In the genomic region with DNA sequence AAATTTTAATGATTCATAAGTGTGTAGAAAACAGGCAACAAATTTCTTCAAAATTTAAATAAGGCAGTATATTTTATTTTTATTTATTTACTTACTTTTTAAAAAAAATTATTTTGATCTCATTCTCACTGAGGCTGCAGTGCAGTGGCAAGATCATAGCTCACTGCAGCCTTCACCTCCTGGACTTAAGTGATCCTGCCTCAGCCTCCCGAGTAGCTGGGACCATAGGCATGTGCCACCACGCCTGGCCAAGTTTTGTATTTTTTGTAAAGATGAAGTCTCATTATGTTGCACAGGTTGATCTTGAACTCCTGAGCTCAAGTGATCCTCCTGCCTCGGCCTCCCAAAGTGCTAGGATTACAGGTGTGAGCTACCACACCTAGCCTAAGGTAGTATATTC, we compare ENCODE assay signal across 18 cellular contexts.
DNase-seq lines count a peak whose midpoint lies in the region; ATAC-seq and TF ChIP-seq lines count a peak whose summit lies in the region.
"Had no signal": no experiment of that assay in that cellular context is flagged by ENCODE, and none has a peak within 500 bp of the region (broad histone marks: within the 10 kb centered on the region; RNA-seq: fewer than 3 reads in every experiment).

No MANE protein-coding gene starts in this region.

- ATAC-seq in activated naive CD8-positive, alpha-beta T cell treated with anti-CD3 and anti-CD28 coated beads, Interleukin-2, amount 10 ng/mL, durations not matched to agents 7 days and 5 days (ENCODE audit: low read depth) = no peak
- ATAC-seq in stimulated activated effector memory CD8-positive, alpha-beta T cell treated with anti-CD3 and anti-CD28 coated beads, Interleukin-12 subunit alpha, Interleukin-12 subunit beta, amount 100 ng/mL, for 72 hours = no peak

- POLR2A ChIA-PET in activated naive CD8-positive, alpha-beta T cell treated with anti-CD3 and anti-CD28 coated beads, Interleukin-2, amount 10 ng/mL, durations not matched to agents 7 days and 5 days (lab: Charles Lee) = interaction anchor here (0.6 to 1.7 kb wide), 5 partner anchors 62 to 620 kb away, joined by 3 to 8 read pairs (median 4); partner anchors contain the start of genes ATR and XRN1

- DNase-seq in activated CD4-positive, alpha-beta T cell treated with anti-CD3 and anti-CD28 coated beads, Interleukin-2, amount 10 ng/mL, durations not matched to agents 24 days and 14 days = peak; percentile 65
- DNase-seq in activated CD4-positive, alpha-beta T cell treated with anti-CD3 and anti-CD28 coated beads for 1 hour = no peak
- DNase-seq in T-helper 2 cell treated with Interferon-gamma antibody and Interleukin-4, amounts not matched to agents 5 μg/mL and 100 μg/mL, for 36 hours (ENCODE audit: low spot score) = no peak
- peak; percentile 29 for DNase-seq in activated naive CD8-positive, alpha-beta T cell treated with anti-CD3 and anti-CD28 coated beads, Interleukin-2, amount 10 ng/mL, durations not matched to agents 7 days and 5 days
- DNase-seq in stimulated activated effector memory CD8-positive, alpha-beta T cell treated with anti-CD3 and anti-CD28 coated beads, Interleukin-12 subunit alpha, Interleukin-12 subunit beta, amount 100 ng/mL, for 72 hours (ENCODE audit: low spot score in 2 of 2) = no peak
- DNase-seq in middle frontal gyrus (ENCODE audit: extremely low spot score, low spot score) (no peak), endothelial cell (ENCODE audit: low spot score) (no peak), NCI-H1436 treated with DMSO at 0.1 percent for 48 hours (lab: John Stamatoyannopoulos, UW) (no peak)
- DNase-seq: 8988T; activated CD4-positive, CD25-positive, alpha-beta regulatory T cell; AML-193; Calu3; H7; NCI-H1048; NCI-H2081; NCI-H446 treated with DMSO at 0.1 percent for 48 hours; NK-92 treated with Interleukin-12 subunit alpha and Interleukin-12 subunit beta, amount 100 ng/mL, for 24 hours had no signal

- H3K36me3 Mint-ChIP-seq in activated CD4-positive, alpha-beta T cell treated with anti-CD3 and anti-CD28 coated beads, Interleukin-2, amount 10 ng/mL, durations not matched to agents 24 days and 14 days (ENCODE audit: low read depth) = peaks cover 36% of the 10 kb centered on the region
- H3K36me3 Mint-ChIP-seq in T-helper 2 cell treated with Interferon-gamma antibody and Interleukin-4, amounts not matched to agents 5 μg/mL and 100 μg/mL, for 36 hours (ENCODE audit: low read depth) = peaks cover 33% of the 10 kb centered on the region
- H3K36me3 Mint-ChIP-seq in activated naive CD8-positive, alpha-beta T cell treated with anti-CD3 and anti-CD28 coated beads, Interleukin-2, amount 10 ng/mL, durations not matched to agents 7 days and 5 days = peaks cover 35% of the 10 kb centered on the region
- peaks cover 67% of the 10 kb centered on the region for H3K36me3 Mint-ChIP-seq in stimulated activated effector memory CD8-positive, alpha-beta T cell treated with anti-CD3 and anti-CD28 coated beads, Interleukin-12 subunit alpha, Interleukin-12 subunit beta, amount 100 ng/mL, for 72 hours
- H3K36me3 Mint-ChIP-seq in endothelial cell (ENCODE audit: low read depth, unreplicated experiment) = no peaks in the 10 kb centered on the region

- intact Hi-C loops in activated CD4-positive, alpha-beta T cell treated with anti-CD3 and anti-CD28 coated beads, Interleukin-2, amount 10 ng/mL, durations not matched to agents 24 days and 14 days (cut with micrococcal nuclease) = no loop called here

- H3K4me3 Mint-ChIP-seq in activated CD4-positive, alpha-beta T cell treated with anti-CD3 and anti-CD28 coated beads, Interleukin-2, amount 10 ng/mL, durations not matched to agents 24 days and 14 days = peak overlapping the region; percentile 81
- peak overlapping the region; percentile 79 for H3K4me3 Mint-ChIP-seq in T-helper 2 cell treated with Interferon-gamma antibody and Interleukin-4, amounts not matched to agents 5 μg/mL and 100 μg/mL, for 36 hours
- H3K4me3 Mint-ChIP-seq in activated naive CD8-positive, alpha-beta T cell treated with anti-CD3 and anti-CD28 coated beads, Interleukin-2, amount 10 ng/mL, durations not matched to agents 7 days and 5 days = peak overlapping the region; percentile 89
- H3K4me3 Mint-ChIP-seq in stimulated activated effector memory CD8-positive, alpha-beta T cell treated with anti-CD3 and anti-CD28 coated beads, Interleukin-12 subunit alpha, Interleukin-12 subunit beta, amount 100 ng/mL, for 72 hours = peak overlapping the region; percentile 70
- no peak overlapping the region for H3K4me3 Mint-ChIP-seq in endothelial cell (ENCODE audit: unreplicated experiment)
- H3K4me3 Mint-ChIP-seq: dendritic cell treated with granulocyte-macrophage colony-stimulating factor and Interleukin-4, amounts not matched to agents 40 ng/mL and 50 ng/mL, for 4 days had no signal

- H3K4me1 Mint-ChIP-seq in activated CD4-positive, alpha-beta T cell treated with anti-CD3 and anti-CD28 coated beads, Interleukin-2, amount 10 ng/mL, durations not matched to agents 24 days and 14 days = peaks cover 16% of the 10 kb centered on the region
- peaks cover 13% of the 10 kb centered on the region for H3K4me1 Mint-ChIP-seq in T-helper 2 cell treated with Interferon-gamma antibody and Interleukin-4, amounts not matched to agents 5 μg/mL and 100 μg/mL, for 36 hours (ENCODE audit: low read depth)
- H3K4me1 Mint-ChIP-seq in activated naive CD8-positive, alpha-beta T cell treated with anti-CD3 and anti-CD28 coated beads, Interleukin-2, amount 10 ng/mL, durations not matched to agents 7 days and 5 days = peaks cover 18% of the 10 kb centered on the region
- H3K4me1 Mint-ChIP-seq in stimulated activated effector memory CD8-positive, alpha-beta T cell treated with anti-CD3 and anti-CD28 coated beads, Interleukin-12 subunit alpha, Interleukin-12 subunit beta, amount 100 ng/mL, for 72 hours = peaks cover 8% of the 10 kb centered on the region
- H3K4me1 Mint-ChIP-seq in endothelial cell (ENCODE audit: unreplicated experiment) = no peaks in the 10 kb centered on the region

- H3K27me3 Mint-ChIP-seq in activated CD4-positive, alpha-beta T cell treated with anti-CD3 and anti-CD28 coated beads, Interleukin-2, amount 10 ng/mL, durations not matched to agents 24 days and 14 days = no peaks in the 10 kb centered on the region
- no peaks in the 10 kb centered on the region for H3K27me3 Mint-ChIP-seq in T-helper 2 cell treated with Interferon-gamma antibody and Interleukin-4, amounts not matched to agents 5 μg/mL and 100 μg/mL, for 36 hours (ENCODE audit: low read depth)
- no peaks in the 10 kb centered on the region for H3K27me3 Mint-ChIP-seq in activated naive CD8-positive, alpha-beta T cell treated with anti-CD3 and anti-CD28 coated beads, Interleukin-2, amount 10 ng/mL, durations not matched to agents 7 days and 5 days
- no peaks in the 10 kb centered on the region for H3K27me3 Mint-ChIP-seq in endothelial cell (ENCODE audit: unreplicated experiment)
- H3K27me3 Mint-ChIP-seq: dendritic cell treated with granulocyte-macrophage colony-stimulating factor and Interleukin-4, amounts not matched to agents 40 ng/mL and 50 ng/mL, for 4 days had no signal

- no peak for TF ChIP-seq CTCF in endothelial cell (IDR thresholded peaks at IDR 0.05; ENCODE audit: unreplicated experiment)

- H3K27ac Mint-ChIP-seq in activated CD4-positive, alpha-beta T cell treated with anti-CD3 and anti-CD28 coated beads, Interleukin-2, amount 10 ng/mL, durations not matched to agents 24 days and 14 days = peak overlapping the region; percentile 90
- H3K27ac Mint-ChIP-seq in T-helper 2 cell treated with Interferon-gamma antibody and Interleukin-4, amounts not matched to agents 5 μg/mL and 100 μg/mL, for 36 hours = peak overlapping the region; percentile 93
- H3K27ac Mint-ChIP-seq in activated naive CD8-positive, alpha-beta T cell treated with anti-CD3 and anti-CD28 coated beads, Interleukin-2, amount 10 ng/mL, durations not matched to agents 7 days and 5 days = peak overlapping the region; percentile 97
- peak overlapping the region; percentile 84 for H3K27ac Mint-ChIP-seq in stimulated activated effector memory CD8-positive, alpha-beta T cell treated with anti-CD3 and anti-CD28 coated beads, Interleukin-12 subunit alpha, Interleukin-12 subunit beta, amount 100 ng/mL, for 72 hours
- no peak overlapping the region for H3K27ac Mint-ChIP-seq in endothelial cell (ENCODE audit: unreplicated experiment)
- H3K27ac Mint-ChIP-seq: dendritic cell treated with granulocyte-macrophage colony-stimulating factor and Interleukin-4, amounts not matched to agents 40 ng/mL and 50 ng/mL, for 4 days had no signal

- H3K9me3 Mint-ChIP-seq in activated CD4-positive, alpha-beta T cell treated with anti-CD3 and anti-CD28 coated beads, Interleukin-2, amount 10 ng/mL, durations not matched to agents 24 days and 14 days = no peaks in the 10 kb centered on the region
- no peaks in the 10 kb centered on the region for H3K9me3 Mint-ChIP-seq in T-helper 2 cell treated with Interferon-gamma antibody and Interleukin-4, amounts not matched to agents 5 μg/mL and 100 μg/mL, for 36 hours
- H3K9me3 Mint-ChIP-seq in activated naive CD8-positive, alpha-beta T cell treated with anti-CD3 and anti-CD28 coated beads, Interleukin-2, amount 10 ng/mL, durations not matched to agents 7 days and 5 days = no peaks in the 10 kb centered on the region
- no peaks in the 10 kb centered on the region for H3K9me3 Mint-ChIP-seq in stimulated activated effector memory CD8-positive, alpha-beta T cell treated with anti-CD3 and anti-CD28 coated beads, Interleukin-12 subunit alpha, Interleukin-12 subunit beta, amount 100 ng/mL, for 72 hours
- H3K9me3 Mint-ChIP-seq in endothelial cell (ENCODE audit: unreplicated experiment) = no peaks in the 10 kb centered on the region
- H3K9me3 Mint-ChIP-seq: dendritic cell treated with granulocyte-macrophage colony-stimulating factor and Interleukin-4, amounts not matched to agents 40 ng/mL and 50 ng/mL, for 4 days had no signal

Comparison
In these comparisons a context has a peak if more than half of its experiments do, and no peak if none do; other contexts are left out.
1. DNase-seq: peak in activated CD4-positive, alpha-beta T cell treated with anti-CD3 and anti-CD28 coated beads, Interleukin-2, amount 10 ng/mL, durations not matched to agents 24 days and 14 days (single experiment) and activated naive CD8-positive, alpha-beta T cell treated with anti-CD3 and anti-CD28 coated beads, Interleukin-2, amount 10 ng/mL, durations not matched to agents 7 days and 5 days (single experiment); none in activated CD4-positive, alpha-beta T cell treated with anti-CD3 and anti-CD28 coated beads for 1 hour (single experiment), T-helper 2 cell treated with Interferon-gamma antibody and Interleukin-4, amounts not matched to agents 5 μg/mL and 100 μg/mL, for 36 hours (single experiment), stimulated activated effector memory CD8-positive, alpha-beta T cell treated with anti-CD3 and anti-CD28 coated beads, Interleukin-12 subunit alpha, Interleukin-12 subunit beta, amount 100 ng/mL, for 72 hours (0 of 2), middle frontal gyrus (single experiment), endothelial cell (single experiment) and NCI-H1436 treated with DMSO at 0.1 percent for 48 hours (single experiment).